In genomic region chr17:74211929-74212261, GRCh38 we compare ENCODE assay signal across 8 cellular contexts. TPM values are rescaled to one million over a fixed set of nuclear protein-coding genes. Genes with fewer than 3 reads are reported as not detected.
DNase-seq lines count a peak whose midpoint lies in the region; ATAC-seq and TF ChIP-seq lines count a peak whose summit lies in the region.

No MANE protein-coding gene starts in this region.

- H3K4me1 Mint-ChIP-seq in IgD-negative memory B cell = peaks cover 22 to 37% (median 28%) of the 10 kb centered on the region in 3 donors
- H3K4me1 Mint-ChIP-seq in central memory CD8-positive, alpha-beta T cell = peaks cover 54% of the 10 kb centered on the region

- H3K4me3 ChIP-seq in AG09309 (ENCODE audit: control insufficient read depth, low read depth, low read length) = peak overlapping the region; percentile 63
- H3K4me3 ChIP-seq in muscle layer of colon (ENCODE audit: low read depth in 1 of 2, low read length in 2 of 2) = peak overlapping the region; percentile 44 to 84

- TF ChIP-seq CTCF in AG09309 (IDR thresholded peaks at IDR 0.05; ENCODE audit: control insufficient read depth, insufficient read depth, low read depth, low read length, missing control alignments) = no peak

- no peaks in the 10 kb centered on the region for H3K9me3 ChIP-seq in muscle layer of colon (ENCODE audit: low read length)

- H3K27me3 ChIP-seq in muscle layer of colon (ENCODE audit: control insufficient read depth in 1 of 2, insufficient read depth in 2 of 2, low read length in 2 of 2) = no peaks in the 10 kb centered on the region

- H3K4me3 Mint-ChIP-seq in IgD-negative memory B cell = peak overlapping the region in 3 of 4 donors; percentile 82 to 93 (median 86)
- H3K4me3 Mint-ChIP-seq in central memory CD8-positive, alpha-beta T cell = peak overlapping the region; percentile 87

- H3K9me3 Mint-ChIP-seq in IgD-negative memory B cell = no peaks in the 10 kb centered on the region
- no peaks in the 10 kb centered on the region for H3K9me3 Mint-ChIP-seq in central memory CD8-positive, alpha-beta T cell

- H3K36me3 ChIP-seq in muscle layer of colon (ENCODE audit: insufficient read depth, low read length) = peaks cover 37% of the 10 kb centered on the region

- ATAC-seq in central memory CD8-positive, alpha-beta T cell (replicated peaks; ENCODE audit: extremely low read depth, poor library complexity, severe bottlenecking) = no peak
- no peak for ATAC-seq in GM18867 (IDR thresholded peaks at IDR 0.05; ENCODE audit: unreplicated experiment)

- H3K27ac ChIP-seq in muscle layer of colon (ENCODE audit: low read depth, low read length) = no peak overlapping the region

- no peak overlapping the region for H3K9ac ChIP-seq in muscle layer of colon (ENCODE audit: low read length)

- no peak for DNase-seq in AG09309 (ENCODE audit: low read depth)
- no peak for DNase-seq in central memory CD8-positive, alpha-beta T cell (ENCODE audit: low spot score in 2 of 2)
- no peak for DNase-seq in NCI-H524 treated with DMSO at 0.1 percent for 48 hours (lab: John Stamatoyannopoulos, UW)
- no peak for DNase-seq in NCI-H1694 treated with DMSO at 0.1 percent for 48 hours (lab: John Stamatoyannopoulos, UW)
- DNase-seq in SW480 (ENCODE audit: low spot score) = no peak

- H3K4me1 ChIP-seq in muscle layer of colon (ENCODE audit: insufficient read depth, low read length) = peaks cover 46% of the 10 kb centered on the region

- no peaks in the 10 kb centered on the region for H3K36me3 Mint-ChIP-seq in IgD-negative memory B cell
- peaks cover 43% of the 10 kb centered on the region for H3K36me3 Mint-ChIP-seq in central memory CD8-positive, alpha-beta T cell (ENCODE audit: insufficient read depth)

- peak overlapping the region in 2 of 3 donors; percentile 89 to 96 for H3K27ac Mint-ChIP-seq in IgD-negative memory B cell
- peak overlapping the region; percentile 95 for H3K27ac Mint-ChIP-seq in central memory CD8-positive, alpha-beta T cell (ENCODE audit: low read depth)

- H3K27me3 Mint-ChIP-seq in IgD-negative memory B cell = no peaks in the 10 kb centered on the region
- no peaks in the 10 kb centered on the region for H3K27me3 Mint-ChIP-seq in central memory CD8-positive, alpha-beta T cell

RNA-seq across cellular contexts. Expression of gene TTYH2, which starts 1.5 kb away (rescaled TPM):
- 0.58 TPM for polyA plus RNA-seq in IgD-negative memory B cell

RNA-seq across cellular contexts. Expression of gene RPL38, which starts 8.4 kb away (rescaled TPM):
- 2,084 TPM for polyA plus RNA-seq in IgD-negative memory B cell
